Comparison of ENCODE assay signal across 27 cellular contexts in genomic region chr12:117417004-117417403, GRCh38. TPM values are rescaled to one million over a fixed set of nuclear protein-coding genes. Genes with fewer than 3 reads are reported as not detected.
DNase-seq lines count a peak whose midpoint lies in the region; ATAC-seq and TF ChIP-seq lines count a peak whose summit lies in the region.
"Had no signal": no experiment of that assay in that cellular context is flagged by ENCODE, and none has a peak within 500 bp of the region (broad histone marks: within the 10 kb centered on the region; RNA-seq: fewer than 3 reads in every experiment).

No MANE protein-coding gene starts in this region.

- no peak overlapping the region for H4K91ac ChIP-seq in neuronal stem cell (ENCODE audit: low read depth, low read length, poor library complexity)

- no peak overlapping the region for H2BK120ac ChIP-seq in neuronal stem cell (ENCODE audit: low read depth, low read length)

- H3K4me3 ChIP-seq in right lobe of liver: no peak overlapping the region
- no peak overlapping the region for H3K4me3 ChIP-seq in neuronal stem cell (ENCODE audit: low read length in 2 of 2)
- no peak overlapping the region for H3K4me3 ChIP-seq in thyroid gland (replicated peaks in 1 of 3)
- H3K4me3 ChIP-seq: BLaER1, GM12878 had no signal

- no peak overlapping the region for H2BK12ac ChIP-seq in neuronal stem cell (ENCODE audit: low read length)

- H3K9me3 ChIP-seq in right lobe of liver (no peaks in the 10 kb centered on the region), neuronal stem cell (replicated peaks in 1 of 2; ENCODE audit: control insufficient read depth in 2 of 2, insufficient read depth in 1 of 2, low read depth in 1 of 2, low read length in 2 of 2) (no peaks in the 10 kb centered on the region), thyroid gland (no peaks in the 10 kb centered on the region)
- H3K9me3 ChIP-seq: BE2C had no signal

- DNase-seq in left lobe of liver (ENCODE audit: low spot score) (peak; percentile 79), right lobe of liver (peak in 2 of 3 donors; percentile 67 to 82), neuronal stem cell (ENCODE audit: low spot score) (no peak), thyroid gland (no peak), iPS-NIHi7 (ENCODE audit: extremely low spot score) (no peak), RPMI8226 (no peak)
- DNase-seq: 8988T; ACHN; BE2C; C1 segment of cervical spinal cord; CD4-positive, alpha-beta memory T cell; CD4-positive, CD25-positive, alpha-beta regulatory T cell; CD8-positive, alpha-beta memory T cell; COR-L47; DMS 273 treated with DMSO at 0.1 percent for 48 hours; DMS153; DMS53; DMS79; DND-41; EL; GDM1 had no signal

- H3K9ac ChIP-seq in neuronal stem cell (ENCODE audit: low read depth, low read length, poor library complexity): no peak overlapping the region
- H3K9ac ChIP-seq: BLaER1 had no signal

- no peak overlapping the region for H2AK5ac ChIP-seq in neuronal stem cell (ENCODE audit: low read depth, low read length)

- H3K4me2 ChIP-seq in neuronal stem cell (ENCODE audit: insufficient read depth, low read length, poor library complexity, severe bottlenecking): no peak overlapping the region
- H3K4me2 ChIP-seq: BLaER1 had no signal

- H3K14ac ChIP-seq in neuronal stem cell (ENCODE audit: low read length): no peak overlapping the region

- intact Hi-C loops in right lobe of liver (cut with DNase I) (no loop called here), thyroid gland (cut with DNase I) (no loop called here)

- 18% methylated on average over 1 of the region's 1 CpG for WGBS in right lobe of liver (ENCODE audit: insufficient coverage, low coverage, low lambda C conversion rate, missing lambda C conversion rate)
- no CpG with 5 or more reads among the region's 1 CpG for WGBS in neuronal stem cell (ENCODE audit: extremely low coverage in 2 of 2, insufficient read length in 2 of 2, insufficient replicate concordance in 1 of 2), 2 donors
- 70 to 89% methylated on average over 1 of the region's 1 CpG for WGBS in thyroid gland, 2 donors

- H3K79me1 ChIP-seq in neuronal stem cell (ENCODE audit: low read depth, low read length): peaks cover 1% of the 10 kb centered on the region

- TF ChIP-seq POLR2A in right lobe of liver (IDR thresholded peaks at IDR 0.05): no peak
- no peak for TF ChIP-seq POLR2A in thyroid gland (IDR thresholded peaks at IDR 0.05)

- TF ChIP-seq CTCF in right lobe of liver (IDR thresholded peaks at IDR 0.05) (no peak), thyroid gland (IDR thresholded peaks at IDR 0.05) (no peak)

- no peaks in the 10 kb centered on the region for H3K36me3 ChIP-seq in right lobe of liver
- H3K36me3 ChIP-seq in neuronal stem cell (replicated peaks in 1 of 2; ENCODE audit: control insufficient read depth in 2 of 2, insufficient read depth in 2 of 2, low read length in 2 of 2): no peaks in the 10 kb centered on the region
- H3K36me3 ChIP-seq in thyroid gland: no peaks in the 10 kb centered on the region
- H3K36me3 ChIP-seq: BE2C, BLaER1 had no signal

- ATAC-seq in left lobe of liver (peak; percentile 85), right lobe of liver (peak; percentile 78 to 86 (median 85)), HG02798 (IDR thresholded peaks at IDR 0.05; ENCODE audit: poor library complexity, unreplicated experiment) (no peak)
- ATAC-seq: GM12878 had no signal

- H2AFZ ChIP-seq in neuronal stem cell (ENCODE audit: low read length): no peak overlapping the region

- H3K18ac ChIP-seq in neuronal stem cell (ENCODE audit: low read length): no peak overlapping the region

- H4K8ac ChIP-seq in neuronal stem cell (ENCODE audit: low read depth, low read length): no peak overlapping the region

- peak overlapping the region; percentile 10 for H2BK5ac ChIP-seq in neuronal stem cell (ENCODE audit: low read length)

- H3K4me1 ChIP-seq in right lobe of liver: peaks cover 0 to 30% (median 8%) of the 10 kb centered on the region in 4 donors
- H3K4me1 ChIP-seq in neuronal stem cell (ENCODE audit: control insufficient read depth in 2 of 2, insufficient read depth in 1 of 2, low read depth in 1 of 2, low read length in 2 of 2): peaks cover 0 to 4% of the 10 kb centered on the region in 2 donors
- H3K4me1 ChIP-seq in thyroid gland: peaks cover 11 to 13% of the 10 kb centered on the region in 2 donors
- H3K4me1 ChIP-seq: BE2C had no signal

- H3K23ac ChIP-seq in neuronal stem cell (ENCODE audit: low read depth, low read length, poor library complexity): no peak overlapping the region

- no peak overlapping the region for H2BK15ac ChIP-seq in neuronal stem cell (ENCODE audit: low read length)

- H3K27ac ChIP-seq in right lobe of liver (peak overlapping the region in 2 of 3 donors; percentile 43 to 63), neuronal stem cell (replicated peaks; ENCODE audit: low read length) (no peak overlapping the region), thyroid gland (peak overlapping the region; percentile 56 to 85 (median 59))
- H3K27ac ChIP-seq: BLaER1 had no signal

- H3K4ac ChIP-seq in neuronal stem cell (ENCODE audit: low read length): no peak overlapping the region

- H3K27me3 ChIP-seq in right lobe of liver: no peaks in the 10 kb centered on the region
- H3K27me3 ChIP-seq in neuronal stem cell (ENCODE audit: control insufficient read depth in 3 of 3, insufficient read depth in 3 of 3, low read depth in 1 of 3, low read length in 3 of 3): no peaks in the 10 kb centered on the region
- H3K27me3 ChIP-seq in thyroid gland: no peaks in the 10 kb centered on the region
- H3K27me3 ChIP-seq: BE2C, BLaER1 had no signal

RNA-seq across cellular contexts. Expression of gene NOS1, which starts 55.6 kb away (rescaled TPM):
- total RNA-seq in left lobe of liver (0.08 TPM), right lobe of liver (under 1 TPM; under 0.01 to 0.12 (median 0.05) TPM), thyroid gland (1 to 10 TPM in 1 of 4 donors, under 1 TPM in 2, not detected in 1; 0.13 to 2.8 (median 0.73) TPM)
- polyA plus RNA-seq in neuronal stem cell (2013, experiment 1 of 2): 0.03 TPM
- 0.03 TPM for polyA plus RNA-seq in neuronal stem cell (2013, experiment 2 of 2)
- total RNA-seq: CD4-positive, alpha-beta memory T cell; CD4-positive, CD25-positive, alpha-beta regulatory T cell; CD8-positive, alpha-beta memory T cell; G401; GM12878 had no signal
- polyA plus RNA-seq: AG04450; CD14-positive monocyte; CD4-positive, alpha-beta memory T cell; CD4-positive, CD25-positive, alpha-beta regulatory T cell; CD8-positive, alpha-beta memory T cell had no signal

Comparison
In these comparisons a context has a peak if more than half of its experiments do, and no peak if none do; other contexts are left out.
1. DNase-seq: peak in left lobe of liver (single experiment) and right lobe of liver (2 of 3); none in neuronal stem cell (single experiment), thyroid gland (0 of 2), iPS-NIHi7 (single experiment) and RPMI8226 (single experiment).